ENCODE assay signal across 22 cellular contexts in genomic region chr7:156578978-156579430, GRCh38.
DNase-seq lines count a peak whose midpoint lies in the region; ATAC-seq and TF ChIP-seq lines count a peak whose summit lies in the region.
"Had no signal": no experiment of that assay in that cellular context is flagged by ENCODE, and none has a peak within 500 bp of the region (broad histone marks: within the 10 kb centered on the region; RNA-seq: fewer than 3 reads in every experiment).

No MANE protein-coding gene starts in this region.

- H3K4me3 ChIP-seq in GM23338, result no peak overlapping the region
- H3K4me3 ChIP-seq: esophagus squamous epithelium, gastroesophageal sphincter, K562, right atrium auricular region, thoracic aorta, vagina had no signal

- H3K36me3 ChIP-seq in GM23338 (ENCODE audit: insufficient read depth), result no peaks in the 10 kb centered on the region
- H3K36me3 ChIP-seq: brain microvascular endothelial cell, esophagus squamous epithelium, gastroesophageal sphincter, right atrium auricular region, thoracic aorta, vagina had no signal

- peak overlapping the region; percentile 89 for H2AFZ ChIP-seq in GM23338

- H3K4me3 Mint-ChIP-seq in GM23338, result no peak overlapping the region
- H3K4me3 Mint-ChIP-seq: effector memory CD8-positive, alpha-beta T cell; stimulated activated naive B cell treated with anti-CD40 and anti-IgM and Interleukin-4, amounts not matched to agents 10 μg/mL and 1 μg/mL and 100 μg/mL, for 72 hours had no signal

- peak in 1 of 2 experiments; percentile 49; a peak in 2 of 4 replicates for TF ChIP-seq CTCF in GM23338 (conservative IDR thresholded peaks at IDR 0.05; ENCODE audit: low read depth in 2 of 2)

- no peaks in the 10 kb centered on the region for H3K27me3 ChIP-seq in GM23338 (ENCODE audit: insufficient read depth)
- H3K27me3 ChIP-seq: brain microvascular endothelial cell, esophagus squamous epithelium, gastroesophageal sphincter, right atrium auricular region, vagina had no signal

- H3K27ac Mint-ChIP-seq in GM23338, result no peak overlapping the region; the same call in 1 of the 2 replicates
- H3K27ac Mint-ChIP-seq: effector memory CD8-positive, alpha-beta T cell; stimulated activated naive B cell treated with anti-CD40 and anti-IgM and Interleukin-4, amounts not matched to agents 10 μg/mL and 1 μg/mL and 100 μg/mL, for 72 hours had no signal

- H3K36me3 Mint-ChIP-seq in GM23338 (ENCODE audit: low read depth), result no peaks in the 10 kb centered on the region; the same call in 1 of the 3 replicates

- H3K4me1 ChIP-seq in GM23338 (ENCODE audit: insufficient read depth), result peaks cover 16% of the 10 kb centered on the region
- H3K4me1 ChIP-seq: esophagus squamous epithelium, gastroesophageal sphincter, right atrium auricular region, vagina had no signal

- ATAC-seq in GM23338 (peak; percentile 68), GM19328 (IDR thresholded peaks at IDR 0.05; ENCODE audit: unreplicated experiment) (no peak), HG03280 (IDR thresholded peaks at IDR 0.05; ENCODE audit: unreplicated experiment) (no peak)
- ATAC-seq: effector memory CD8-positive, alpha-beta T cell; gastroesophageal sphincter; stimulated activated naive B cell treated with anti-CD40 and anti-IgM and Interleukin-4, amounts not matched to agents 10 μg/mL and 1 μg/mL and 100 μg/mL, for 72 hours had no signal

- H4K20me1 ChIP-seq in GM23338 (replicated peaks; ENCODE audit: insufficient read depth), result no peaks in the 10 kb centered on the region

- H3K27ac ChIP-seq in GM23338 (ENCODE audit: low read depth), result no peak overlapping the region
- H3K27ac ChIP-seq: brain microvascular endothelial cell, C4-2B, esophagus squamous epithelium, gastroesophageal sphincter, right atrium auricular region, thoracic aorta, vagina had no signal

- intact Hi-C loops in posterior cingulate gyrus (cut with DNase I), result no loop called here

- 0 out of 3 replicates have a peak, but pooled peaks cover 5% of the 10 kb centered on the region for H3K9me3 Mint-ChIP-seq in GM23338
- H3K9me3 Mint-ChIP-seq: effector memory CD8-positive, alpha-beta T cell had no signal

- no peaks in the 10 kb centered on the region for H3K79me2 ChIP-seq in GM23338 (replicated peaks; ENCODE audit: insufficient read depth)

- peaks cover 31% of the 10 kb centered on the region for H3K4me1 Mint-ChIP-seq in GM23338
- H3K4me1 Mint-ChIP-seq: stimulated activated naive B cell treated with anti-CD40 and anti-IgM and Interleukin-4, amounts not matched to agents 10 μg/mL and 1 μg/mL and 100 μg/mL, for 72 hours had no signal

- peak overlapping the region; percentile 55; the same call in 1 of the 2 replicates for H3K4me2 ChIP-seq in GM23338

- DNase-seq in GM23338 (ENCODE audit: low spot score) (peak; percentile 60), anterior cingulate cortex (lab: John Stamatoyannopoulos, UW) (peak in 45 of 58 donors; percentile 12 to 85 (median 59)), inferior parietal cortex (ENCODE audit: extremely low spot score) (peak; percentile 74), posterior cingulate gyrus (peak in 8 of 10 donors; percentile 16 to 94 (median 58))
- no peak for DNase-seq in central memory CD4-positive, alpha-beta T cell
- DNase-seq in activated naive CD4-positive, alpha-beta T cell treated with anti-CD3 and anti-CD28 coated beads, Interleukin-2, amount 50 U/mL, for 16 hours, result no peak
- DNase-seq: activated effector memory CD4-positive, alpha-beta T cell treated with anti-CD3 and anti-CD28 coated beads, Interleukin-2, amount 50 U/mL, for 16 hours; brain microvascular endothelial cell; effector memory CD8-positive, alpha-beta T cell; esophagus squamous epithelium; mammary epithelial cell; NCI-H510A treated with DMSO at 0.1 percent for 48 hours; stimulated activated CD4-positive, alpha-beta T cell treated with anti-CD3 and anti-CD28 coated beads, Interleukin-4, amount 100 ng/mL, for 24 hours; stimulated activated naive B cell treated with anti-CD40 and anti-IgM and Interleukin-4, amounts not matched to agents 10 μg/mL and 1 μg/mL and 100 μg/mL, for 72 hours had no signal

- peaks cover 5% of the 10 kb centered on the region for H3K27me3 Mint-ChIP-seq in GM23338 (ENCODE audit: insufficient read depth, low read depth, poor library complexity)

- no peaks in the 10 kb centered on the region for H3F3A ChIP-seq in GM23338 (replicated peaks; ENCODE audit: low read depth)

- H3K9me2 ChIP-seq in GM23338 (ENCODE audit: insufficient read depth), result peaks cover 7% of the 10 kb centered on the region; the same call in 1 of the 2 replicates

TF ChIP-seq in GM23338, 12 proteins besides CTCF, POLR2A, EP300 and RAD21 (continues in another document):
- no peak for TF ChIP-seq JUNB (IDR thresholded peaks at IDR 0.05; ENCODE audit: unreplicated experiment)
- TF ChIP-seq CREB1 (CRISPR knock-in tag; IDR thresholded peaks at IDR 0.05; ENCODE audit: low read depth), result no peak
- TF ChIP-seq EZH2phosphoT487 (IDR thresholded peaks at IDR 0.05; ENCODE audit: unreplicated experiment), result no peak
- TF ChIP-seq EZH2 (IDR thresholded peaks at IDR 0.05; ENCODE audit: low read depth, unreplicated experiment), result no peak
- no peak for TF ChIP-seq ZNF114 (CRISPR knock-in tag; IDR thresholded peaks at IDR 0.05)
- TF ChIP-seq, protein P1, sequence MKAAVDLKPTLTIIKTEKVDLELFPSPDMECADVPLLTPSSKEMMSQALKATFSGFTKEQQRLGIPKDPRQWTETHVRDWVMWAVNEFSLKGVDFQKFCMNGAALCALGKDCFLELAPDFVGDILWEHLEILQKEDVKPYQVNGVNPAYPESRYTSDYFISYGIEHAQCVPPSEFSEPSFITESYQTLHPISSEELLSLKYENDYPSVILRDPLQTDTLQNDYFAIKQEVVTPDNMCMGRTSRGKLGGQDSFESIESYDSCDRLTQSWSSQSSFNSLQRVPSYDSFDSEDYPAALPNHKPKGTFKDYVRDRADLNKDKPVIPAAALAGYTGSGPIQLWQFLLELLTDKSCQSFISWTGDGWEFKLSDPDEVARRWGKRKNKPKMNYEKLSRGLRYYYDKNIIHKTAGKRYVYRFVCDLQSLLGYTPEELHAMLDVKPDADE (IDR thresholded peaks at IDR 0.05), result no peak
- no peak for TF ChIP-seq POLR2AphosphoS5 (IDR thresholded peaks at IDR 0.05; ENCODE audit: low read depth)
- TF ChIP-seq ZNF331 (CRISPR knock-in tag; IDR thresholded peaks at IDR 0.05; ENCODE audit: low read depth), result no peak
- no peak for TF ChIP-seq ZNF462 (CRISPR knock-in tag; IDR thresholded peaks at IDR 0.05)
- no peak for TF ChIP-seq NANOG (IDR thresholded peaks at IDR 0.05; ENCODE audit: borderline replicate concordance)
- no peak for TF ChIP-seq STAT1 (IDR thresholded peaks at IDR 0.05; ENCODE audit: unreplicated experiment)

Comparison
In these comparisons a context has a peak if more than half of its experiments do, and no peak if none do; other contexts are left out.
1. DNase-seq: peak in GM23338 (single experiment), anterior cingulate cortex (45 of 58), inferior parietal cortex (single experiment) and posterior cingulate gyrus (8 of 10); none in central memory CD4-positive, alpha-beta T cell (single experiment) and activated naive CD4-positive, alpha-beta T cell treated with anti-CD3 and anti-CD28 coated beads, Interleukin-2, amount 50 U/mL, for 16 hours (single experiment).